22 cellular contexts compared by ENCODE assay signal in the genomic region with DNA sequence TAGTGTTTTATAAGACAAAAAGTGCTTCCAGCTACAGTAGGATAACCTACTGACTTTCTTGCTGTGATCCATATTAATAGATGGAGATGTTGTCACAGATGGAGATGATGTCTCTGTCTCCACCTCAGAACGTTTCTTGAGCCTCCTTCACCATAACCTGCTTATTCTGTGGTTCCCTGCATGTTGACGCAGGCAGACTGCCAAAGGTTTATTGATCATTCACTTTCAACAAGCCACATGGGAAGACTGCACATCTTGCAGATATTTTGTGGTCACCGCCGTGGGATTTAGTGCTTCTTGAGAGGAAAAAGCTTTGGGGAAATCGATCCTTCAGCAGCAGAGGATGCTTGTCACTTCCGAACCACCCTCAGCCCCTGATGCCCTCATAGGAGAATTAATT.
"Had no signal": no experiment of that assay in that cellular context is flagged by ENCODE, and none has a peak within 500 bp of the region (broad histone marks: within the 10 kb centered on the region; RNA-seq: fewer than 3 reads in every experiment).

No MANE protein-coding gene starts in this region.

- H3K4me3 ChIP-seq: dorsolateral prefrontal cortex, esophagus muscularis mucosa, gastrocnemius medialis, heart right ventricle, lung, psoas muscle, spleen, testis, transverse colon had no signal

- H3K9me3 ChIP-seq: gastrocnemius medialis, psoas muscle, testis, transverse colon had no signal

- ATAC-seq: gastrocnemius medialis; heart right ventricle; left colon; left ventricle myocardium superior; naive thymus-derived CD4-positive, alpha-beta T cell; psoas muscle; sciatic nerve; stimulated activated memory B cell treated with anti-CD40 and anti-IgM and Interleukin-4, amounts not matched to agents 10 μg/mL and 1 μg/mL and 100 μg/mL, for 72 hours had no signal

- H3K4me1 ChIP-seq: esophagus muscularis mucosa, gastrocnemius medialis, heart right ventricle, psoas muscle, spleen, testis, transverse colon had no signal

- H3K27me3 ChIP-seq: esophagus muscularis mucosa, gastrocnemius medialis, heart right ventricle, spleen, testis, transverse colon had no signal

- H3K27ac ChIP-seq: dorsolateral prefrontal cortex, esophagus muscularis mucosa, gastrocnemius medialis, heart right ventricle, psoas muscle, spleen, testis, transverse colon had no signal

- DNase-seq: cortex of kidney; dorsolateral prefrontal cortex; effector CD8-positive, alpha-beta T cell; gastrocnemius medialis; heart right ventricle; immature natural killer cell; kidney; left colon; left ventricle myocardium superior; naive thymus-derived CD4-positive, alpha-beta T cell; nephron progenitor cell; psoas muscle; spleen; stimulated activated CD4-positive, alpha-beta T cell treated with anti-CD3 and anti-CD28 coated beads, Interleukin-15, amount 100 ng/mL, for 24 hours; stimulated activated CD4-positive, alpha-beta T cell treated with anti-CD3 and anti-CD28 coated beads, Interleukin-1b, Interleukin-23, amount 100 ng/mL, for 48 hours; stimulated activated CD4-positive, alpha-beta T cell treated with anti-CD3 and anti-CD28 coated beads, Interleukin-4, amount 100 ng/mL, for 24 hours; testis; transverse colon had no signal

- H3K36me3 ChIP-seq: esophagus muscularis mucosa, gastrocnemius medialis, heart right ventricle, spleen, transverse colon had no signal
